Comparison of ENCODE assay signal across 34 cellular contexts in the genomic region with DNA sequence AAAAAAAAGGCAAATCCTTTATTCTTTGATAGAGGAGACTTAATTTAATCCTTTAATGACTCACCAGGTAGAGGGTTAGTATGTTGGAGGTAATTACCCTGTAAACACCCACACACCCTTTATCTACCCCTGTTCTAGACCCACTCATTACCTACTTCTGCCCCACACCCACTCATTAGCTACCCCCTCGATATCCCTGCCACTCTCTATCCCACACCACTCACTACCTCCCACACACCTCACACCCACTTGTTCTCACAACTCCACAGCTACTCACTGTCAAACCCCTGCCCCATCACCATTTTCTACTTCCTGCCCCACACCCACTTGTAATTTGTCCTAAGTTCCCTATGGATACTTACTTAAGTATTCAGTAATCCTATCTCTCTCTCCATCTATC.
"Had no signal": no experiment of that assay in that cellular context is flagged by ENCODE, and none has a peak within 500 bp of the region (broad histone marks: within the 10 kb centered on the region; RNA-seq: fewer than 3 reads in every experiment).

No MANE protein-coding gene starts in this region.

- H3K9me3 ChIP-seq: adrenal gland, body of pancreas had no signal

- ATAC-seq: activated CD8-positive, alpha-beta T cell treated with anti-CD3 and anti-CD28 coated beads for 36 hours; activated naive CD4-positive, alpha-beta T cell treated with anti-CD3 and anti-CD28 coated beads, Interleukin-2, amount 50 U/mL, for 72 hours; activated T-cell treated with anti-CD3 and anti-CD28 coated beads, Interleukin-2, amount 50 U/mL, for 4 hours; activated T-cell treated with anti-CD3 and anti-CD28 coated beads, Interleukin-2, amount 50 U/mL, for 72 hours; activated T-helper 17 cell treated with anti-CD3 and anti-CD28 coated beads, Interleukin-2, amount 50 U/mL, for 72 hours; body of pancreas had no signal

- FAIRE-seq: astrocyte, colon, TTC549 had no signal

- H3K27me3 ChIP-seq: adrenal gland, body of pancreas, brain microvascular endothelial cell, breast epithelium had no signal

- H3K4me3 ChIP-seq: adrenal gland, body of pancreas, breast epithelium had no signal

- DNase-seq: activated B cell treated with CpG ODN at 0.5 μM for 24 hours; activated CD4-positive, alpha-beta memory T cell treated with anti-CD3 and anti-CD28 coated beads for 36 hours; activated CD4-positive, alpha-beta T cell treated with anti-CD3 and anti-CD28 coated beads for 4 hours; activated CD4-positive, alpha-beta T cell treated with anti-CD3 and anti-CD28 coated beads, Interleukin-2, amount 10 ng/mL, durations not matched to agents 24 days and 14 days; activated CD4-positive, alpha-beta T cell treated with anti-CD3 and anti-CD28 coated beads, Interleukin-2, amount 50 U/mL, for 1 hour; activated CD4-positive, alpha-beta T cell treated with anti-CD3 and anti-CD28 coated beads, Interleukin-2, amount 50 U/mL, for 4 hours; activated CD4-positive, CD25-positive, alpha-beta regulatory T cell treated with anti-CD3 and anti-CD28 coated beads, Interleukin-2, amount 50 U/mL, for 72 hours; activated CD8-positive, alpha-beta memory T cell treated with anti-CD3 and anti-CD28 coated beads, Interleukin-2, amount 50 U/mL, for 4 hours; activated CD8-positive, alpha-beta T cell treated with anti-CD3 and anti-CD28 coated beads for 36 hours; activated effector memory CD4-positive, alpha-beta T cell treated with anti-CD3 and anti-CD28 coated beads, Interleukin-2, amount 50 U/mL, for 16 hours; activated gamma-delta T cell treated with Interleukin-2 at 50 U/mL for 16 hours; activated naive CD4-positive, alpha-beta T cell; activated naive CD4-positive, alpha-beta T cell treated with anti-CD3 and anti-CD28 coated beads for 36 hours; activated naive CD4-positive, alpha-beta T cell treated with anti-CD3 and anti-CD28 coated beads, Interleukin-2, amount 50 U/mL, for 16 hours; activated naive CD8-positive, alpha-beta T cell treated with anti-CD3 and anti-CD28 coated beads for 36 hours; activated T-cell treated with anti-CD3 and anti-CD28 coated beads for 4 hours; activated T-cell treated with anti-CD3 and anti-CD28 coated beads, Interleukin-2, amount 50 U/mL, for 1 hour; activated T-cell treated with anti-CD3 and anti-CD28 coated beads, Interleukin-2, amount 50 U/mL, for 4 hours; activated T-cell treated with anti-CD3 and anti-CD28 coated beads, Interleukin-2, amount 50 U/mL, for 72 hours; adrenal gland; amniotic stem cell; aorta; body of pancreas; brain microvascular endothelial cell; central memory CD4-positive, alpha-beta T cell; T-helper 2 cell; T-helper 9 cell had no signal

- H3K36me3 ChIP-seq: adrenal gland, brain microvascular endothelial cell, breast epithelium had no signal

- H3K4me1 ChIP-seq: adrenal gland, body of pancreas, breast epithelium had no signal

- H3K27ac ChIP-seq: adrenal gland, body of pancreas, brain microvascular endothelial cell, breast epithelium, VCaP had no signal
